ENCODE assay signal across 11 cellular contexts in the genomic region with DNA sequence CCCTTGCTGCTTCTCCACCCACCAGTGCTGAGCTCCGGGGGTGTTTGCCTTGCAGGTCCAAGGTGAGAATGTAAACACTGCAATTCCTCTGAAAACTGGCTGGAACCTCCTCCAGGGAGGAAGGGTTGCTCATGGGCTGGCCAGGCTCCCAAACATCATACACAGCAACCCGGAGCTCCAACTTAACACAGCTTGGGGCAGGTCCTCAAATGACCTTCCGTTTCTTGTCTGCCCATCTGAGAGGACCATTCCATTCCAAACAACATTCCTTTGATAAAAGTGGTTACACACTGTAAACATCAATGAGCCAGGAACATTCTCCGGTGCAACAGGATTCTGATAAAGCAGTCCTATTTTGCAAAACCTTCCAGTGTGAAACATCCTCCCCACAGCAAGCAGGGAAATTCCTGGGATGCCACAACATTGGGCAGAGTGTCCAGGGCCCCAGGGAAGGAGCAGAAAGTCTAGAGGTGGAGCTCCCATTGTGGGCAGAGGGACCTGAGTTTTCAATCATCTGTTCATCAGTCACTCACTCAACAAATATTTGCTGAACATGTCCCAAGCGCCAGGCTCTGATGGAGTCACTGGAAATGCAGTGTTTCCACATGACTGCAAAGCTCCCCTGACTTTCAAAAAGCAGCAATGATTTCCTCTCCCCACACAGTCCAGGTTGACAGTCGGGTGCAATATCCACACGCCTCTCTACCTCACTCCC. TPM values are rescaled to one million over a fixed set of nuclear protein-coding genes. Genes with fewer than 3 reads are reported as not detected.
A peak's percentile ranks its signal among the peaks of the same experiment; 100 is the strongest.
DNase-seq lines count a peak whose midpoint lies in the region; ATAC-seq and TF ChIP-seq lines count a peak whose summit lies in the region.
"Had no signal": no experiment of that assay in that cellular context is flagged by ENCODE, and none has a peak within 500 bp of the region (broad histone marks: within the 10 kb centered on the region; RNA-seq: fewer than 3 reads in every experiment).

No MANE protein-coding gene starts in this region.

- no peaks in the 10 kb centered on the region for H3K9me3 ChIP-seq in left ventricle myocardium inferior (replicated peaks)
- H3K9me3 ChIP-seq in stomach smooth muscle (ENCODE audit: control insufficient read depth in 2 of 2, low read length in 2 of 2) = no peaks in the 10 kb centered on the region
- H3K9me3 ChIP-seq: colonic mucosa had no signal

- H3K27ac ChIP-seq in left ventricle myocardium inferior (replicated peaks) = peak overlapping the region; percentile 89
- peak overlapping the region; percentile 83 for H3K27ac ChIP-seq in stomach smooth muscle (ENCODE audit: low read length)
- H3K27ac ChIP-seq: colonic mucosa had no signal

- H3K4me1 ChIP-seq in left ventricle myocardium inferior (peaks cover 53% of the 10 kb centered on the region), stomach smooth muscle (ENCODE audit: control insufficient read depth, insufficient read depth, low read length) (peaks cover 42% of the 10 kb centered on the region)
- H3K4me1 ChIP-seq: colonic mucosa had no signal

- intact Hi-C loops in left ventricle myocardium inferior (cut with micrococcal nuclease) = loop anchor here (10.0 kb wide), 1 partner anchor 82 kb away; no protein-coding TSS in a partner anchor

- H3K4me3 ChIP-seq in left ventricle myocardium inferior = peak overlapping the region; percentile 57
- peak overlapping the region in 1 of 2 donors; percentile 35 for H3K4me3 ChIP-seq in stomach smooth muscle (ENCODE audit: low read length in 2 of 2)
- H3K4me3 ChIP-seq: colonic mucosa had no signal

- TF ChIP-seq CTCF in left ventricle myocardium inferior (IDR thresholded peaks at IDR 0.05; ENCODE audit: borderline replicate concordance) = no peak

- H3K27me3 ChIP-seq in left ventricle myocardium inferior (ENCODE audit: low read depth) (no peaks in the 10 kb centered on the region), stomach smooth muscle (ENCODE audit: control insufficient read depth in 1 of 2, insufficient read depth in 2 of 2, low read length in 2 of 2) (no peaks in the 10 kb centered on the region)
- H3K27me3 ChIP-seq: colonic mucosa had no signal

- no peak overlapping the region for H3K9ac ChIP-seq in stomach smooth muscle (ENCODE audit: low read length in 2 of 2)

- DNase-seq in HCEC 1CT (peak; percentile 97), amniotic stem cell (lab: John Stamatoyannopoulos, UW) (peak; percentile 77), left ventricle myocardium inferior (peak; percentile 52), NCI-H128 (lab: John Stamatoyannopoulos, UW; ENCODE audit: unreplicated experiment) (no peak)
- DNase-seq: activated B cell treated with CpG ODN at 0.5 μM for 24 hours, colonic mucosa, NCI-H2171 treated with DMSO at 0.1 percent for 48 hours had no signal

- no peaks in the 10 kb centered on the region for H3K36me3 ChIP-seq in left ventricle myocardium inferior
- H3K36me3 ChIP-seq in stomach smooth muscle (ENCODE audit: control insufficient read depth in 2 of 2, insufficient read depth in 2 of 2, low read length in 2 of 2) = no peaks in the 10 kb centered on the region
- H3K36me3 ChIP-seq: colonic mucosa had no signal

- ATAC-seq in GM18519 (IDR thresholded peaks at IDR 0.05; ENCODE audit: low FRiP score, unreplicated experiment) (no peak), GM18870 (IDR thresholded peaks at IDR 0.05; ENCODE audit: unreplicated experiment) (no peak), HG03342 (IDR thresholded peaks at IDR 0.05; ENCODE audit: unreplicated experiment) (no peak)

RNA-seq across cellular contexts. Expression of gene HEG1, which starts 7.3 kb away (rescaled TPM):
- 105 TPM for total RNA-seq in left ventricle myocardium inferior
